Comparison of ENCODE assay signal across 27 cellular contexts in the genomic region with DNA sequence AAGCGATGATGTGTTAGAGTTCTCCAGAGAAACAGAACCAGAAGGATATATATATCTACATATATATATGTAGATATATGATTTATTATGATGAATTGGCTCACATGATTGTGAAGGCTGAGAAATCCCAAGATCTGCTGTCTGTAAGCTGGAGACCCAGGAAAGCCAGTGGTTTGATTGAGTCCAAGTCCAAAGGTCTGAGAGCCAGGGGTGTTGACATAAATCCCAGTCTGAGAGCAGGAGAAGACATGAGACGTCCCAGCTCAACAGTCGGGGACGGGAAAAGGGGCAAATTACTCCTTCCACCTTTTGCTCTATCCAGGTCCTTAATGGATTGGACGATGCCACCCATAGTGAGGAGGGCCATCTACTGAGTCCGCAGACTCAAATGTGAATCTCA.
"Had no signal": no experiment of that assay in that cellular context is flagged by ENCODE, and none has a peak within 500 bp of the region (broad histone marks: within the 10 kb centered on the region; RNA-seq: fewer than 3 reads in every experiment).

No MANE protein-coding gene starts in this region.

- H3K27ac ChIP-seq: coronary artery, gastrocnemius medialis, neutrophil, parathyroid adenoma, sigmoid colon, spleen, testis, tibial artery had no signal

- H3K36me3 Mint-ChIP-seq: natural killer cell treated with Interleukin-12 subunit alpha and Interleukin-12 subunit beta and Interleukin-15 and Interleukin-18, amount 100 ng/mL, for 72 hours; type B pancreatic cell had no signal

- H3K27me3 Mint-ChIP-seq: natural killer cell treated with Interleukin-12 subunit alpha and Interleukin-12 subunit beta and Interleukin-15 and Interleukin-18, amount 100 ng/mL, for 72 hours; type B pancreatic cell had no signal

- H3K4me1 ChIP-seq: gastrocnemius medialis, parathyroid adenoma, sigmoid colon, spleen, testis, tibial artery had no signal

- H3K9me3 ChIP-seq: gastrocnemius medialis, mucosa of descending colon, neutrophil, sigmoid colon, spleen, testis, tibial artery had no signal

- DNase-seq: central memory CD4-positive, alpha-beta T cell; effector memory CD8-positive, alpha-beta T cell; foreskin fibroblast; gastrocnemius medialis; hypothalamus; immature natural killer cell; islet precursor cell; kidney glomerular epithelial cell; mesenchymal stem cell; naive B cell; sigmoid colon; spleen; stimulated activated CD4-positive, alpha-beta T cell treated with anti-CD3 and anti-CD28 coated beads, Interleukin-4, amount 100 ng/mL, for 4 hours; stimulated activated naive CD8-positive, alpha-beta T cell treated with anti-CD3 and anti-CD28 coated beads, Interleukin-15, Interleukin-2, amounts not matched to agents 100 U/mL and 50 U/mL, for 24 hours; substantia nigra; testis had no signal

- H3K4me3 ChIP-seq: coronary artery, gastrocnemius medialis, mucosa of descending colon, sigmoid colon, spleen, testis, tibial artery had no signal

- H3K4me3 Mint-ChIP-seq: effector memory CD8-positive, alpha-beta T cell; immature natural killer cell; mesothelial cell of epicardium; natural killer cell treated with Interleukin-12 subunit alpha and Interleukin-12 subunit beta and Interleukin-15 and Interleukin-18, amount 100 ng/mL, for 72 hours; neural crest cell; stimulated activated memory B cell treated with anti-CD40 and anti-IgM and Interleukin-4, amounts not matched to agents 10 μg/mL and 1 μg/mL and 100 μg/mL, for 72 hours; type B pancreatic cell had no signal

- ATAC-seq: effector memory CD8-positive, alpha-beta T cell; gastrocnemius medialis; mucosa of descending colon; natural killer cell treated with Interleukin-12 subunit alpha and Interleukin-12 subunit beta and Interleukin-15 and Interleukin-18, amount 100 ng/mL, for 72 hours; stimulated activated memory B cell treated with anti-CD40 and anti-IgM and Interleukin-4, amounts not matched to agents 10 μg/mL and 1 μg/mL and 100 μg/mL, for 72 hours; stimulated activated naive CD8-positive, alpha-beta T cell treated with anti-CD3 and anti-CD28 coated beads, Interleukin-15, Interleukin-2, amounts not matched to agents 100 U/mL and 50 U/mL, for 24 hours had no signal

- H3K9me3 Mint-ChIP-seq: effector memory CD8-positive, alpha-beta T cell; immature natural killer cell; mesothelial cell of epicardium; naive B cell; natural killer cell treated with Interleukin-12 subunit alpha and Interleukin-12 subunit beta and Interleukin-15 and Interleukin-18, amount 100 ng/mL, for 72 hours; neural crest cell; stimulated activated memory B cell treated with anti-CD40 and anti-IgM and Interleukin-4, amounts not matched to agents 10 μg/mL and 1 μg/mL and 100 μg/mL, for 72 hours; type B pancreatic cell had no signal

- H3K27ac Mint-ChIP-seq: effector memory CD8-positive, alpha-beta T cell; mesothelial cell of epicardium; natural killer cell treated with Interleukin-12 subunit alpha and Interleukin-12 subunit beta and Interleukin-15 and Interleukin-18, amount 100 ng/mL, for 72 hours; progenitor cell of endocrine pancreas; stimulated activated memory B cell treated with anti-CD40 and anti-IgM and Interleukin-4, amounts not matched to agents 10 μg/mL and 1 μg/mL and 100 μg/mL, for 72 hours; type B pancreatic cell had no signal

- H3K27me3 ChIP-seq: gastrocnemius medialis, testis had no signal

- H3K4me1 Mint-ChIP-seq: immature natural killer cell, mesothelial cell of epicardium, neural crest cell had no signal
